Comparison of ENCODE assay signal across 8 cellular contexts in the genomic region with DNA sequence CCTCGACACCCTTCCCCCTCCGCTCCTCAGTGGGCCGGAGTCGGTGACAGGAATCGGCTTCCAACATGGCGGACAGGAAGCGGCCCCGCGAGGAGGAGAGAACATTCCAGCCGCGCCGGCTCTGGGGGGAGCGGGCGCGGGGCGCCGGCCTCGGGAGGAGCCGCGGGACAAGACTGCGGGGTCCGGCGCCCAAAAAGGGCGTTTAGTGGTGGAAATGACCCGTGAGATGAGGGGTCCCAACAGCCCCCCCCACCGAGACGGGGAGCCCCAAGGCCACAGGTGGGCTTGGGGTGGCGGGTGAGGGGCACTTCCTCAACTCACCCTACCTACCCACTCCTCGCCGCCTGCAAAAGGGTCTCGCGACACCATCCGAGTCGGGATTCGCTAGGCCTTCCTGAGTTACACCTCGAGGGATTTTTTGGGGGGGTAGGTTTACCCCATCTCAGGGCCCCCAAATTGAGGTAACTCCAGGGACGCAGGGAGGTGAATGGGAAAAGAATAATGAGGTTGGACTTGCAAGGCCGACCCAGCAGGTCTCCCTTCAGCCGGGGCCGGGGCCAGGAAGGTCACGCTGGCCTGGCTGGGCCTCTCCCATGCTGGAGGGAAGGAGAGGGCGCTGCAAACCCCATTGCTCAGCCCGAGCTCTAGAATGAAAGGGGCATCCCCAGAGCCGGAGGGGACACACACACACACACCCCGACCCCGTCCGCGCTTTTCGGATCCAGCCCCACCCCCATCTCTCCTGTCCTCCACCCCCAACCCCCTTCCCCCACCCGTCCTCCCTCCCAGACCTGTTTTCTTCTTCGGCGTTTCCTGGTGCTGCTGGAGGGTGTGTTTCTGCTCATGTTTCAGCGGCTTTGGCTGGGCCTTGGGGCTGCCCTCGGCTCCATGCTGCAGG. TPM values are rescaled to one million over a fixed set of nuclear protein-coding genes. Genes with fewer than 3 reads are reported as not detected.
DNase-seq lines count a peak whose midpoint lies in the region; ATAC-seq and TF ChIP-seq lines count a peak whose summit lies in the region.

No MANE protein-coding gene starts in this region.

- TF ChIP-seq POLR2A in erythroblast (IDR thresholded peaks at IDR 0.05; ENCODE audit: low read length) = no peak

- H3K4me1 ChIP-seq in mucosa of stomach (ENCODE audit: control insufficient read depth, insufficient read depth, low read length) = peaks cover 20% of the 10 kb centered on the region

- H3K36me3 ChIP-seq in mucosa of stomach (ENCODE audit: control insufficient read depth, insufficient read depth, low read length) = no peaks in the 10 kb centered on the region

- H3K9me3 ChIP-seq in mucosa of stomach (ENCODE audit: control insufficient read depth, low read length) = no peaks in the 10 kb centered on the region

- DNase-seq in G401 (ENCODE audit: low spot score) = peak; percentile 44
- DNase-seq in NOMO-1 treated with DMSO at 0.1 percent for 48 hours (lab: John Stamatoyannopoulos, UW; ENCODE audit: unreplicated experiment) = peak; percentile 38
- DNase-seq in activated T-cell treated with anti-CD3 and anti-CD28 coated beads, Interleukin-2, amount 50 U/mL, for 1 hour = peak; percentile 62
- peak; percentile 78 to 86 for DNase-seq in erythroblast (lab: John Stamatoyannopoulos, UW)
- DNase-seq in stimulated activated CD8-positive, alpha-beta memory T cell treated with anti-CD3 and anti-CD28 coated beads, Interleukin-7, amount 100 ng/mL, for 1 hour (ENCODE audit: low read depth in 2 of 2) = peak; percentile 13 to 20

- H3K4me3 ChIP-seq in mucosa of stomach (ENCODE audit: low read length) = peak overlapping the region; percentile 95

- H3K27me3 ChIP-seq in mucosa of stomach (ENCODE audit: control insufficient read depth, insufficient read depth, low read length) = no peaks in the 10 kb centered on the region

- in situ Hi-C loops in G401 (cut with HindIII; ENCODE audit: low sequenced_read_pairs) = no loop called here

- ATAC-seq in HG03045 (IDR thresholded peaks at IDR 0.05; ENCODE audit: unreplicated experiment) (peak; percentile 30), HG02981 (IDR thresholded peaks at IDR 0.05; ENCODE audit: unreplicated experiment) (no peak)

- H3K9ac ChIP-seq in mucosa of stomach (ENCODE audit: low read length) = peak overlapping the region; percentile 99

RNA-seq across cellular contexts. Expression of gene NUFIP2, which starts 0.7 kb away (rescaled TPM):
- 22.3 and 30.8 TPM in 2 replicates for total RNA-seq in G401 (2014; rRNA removed; shearing (Covaris generic))

RNA-seq across cellular contexts. Expression of gene CRYBA1, which starts 46.6 kb away (rescaled TPM):
- total RNA-seq in G401 (2014; rRNA removed; shearing (Covaris generic)) = 0.43 TPM in 1 of 2 replicates, not detected in the other

Comparison
In these comparisons a context has a peak if more than half of its experiments do, and no peak if none do; other contexts are left out.
1. DNase-seq: peak in every context shown above with its lines; median percentile 82 in erythroblast; 62 in activated T-cell treated with anti-CD3 and anti-CD28 coated beads, Interleukin-2, amount 50 U/mL, for 1 hour; 44 in G401; 38 in NOMO-1 treated with DMSO at 0.1 percent for 48 hours; 16 in stimulated activated CD8-positive, alpha-beta memory T cell treated with anti-CD3 and anti-CD28 coated beads, Interleukin-7, amount 100 ng/mL, for 1 hour.